Comparison of ENCODE assay signal across 9 cellular contexts in the genomic region with DNA sequence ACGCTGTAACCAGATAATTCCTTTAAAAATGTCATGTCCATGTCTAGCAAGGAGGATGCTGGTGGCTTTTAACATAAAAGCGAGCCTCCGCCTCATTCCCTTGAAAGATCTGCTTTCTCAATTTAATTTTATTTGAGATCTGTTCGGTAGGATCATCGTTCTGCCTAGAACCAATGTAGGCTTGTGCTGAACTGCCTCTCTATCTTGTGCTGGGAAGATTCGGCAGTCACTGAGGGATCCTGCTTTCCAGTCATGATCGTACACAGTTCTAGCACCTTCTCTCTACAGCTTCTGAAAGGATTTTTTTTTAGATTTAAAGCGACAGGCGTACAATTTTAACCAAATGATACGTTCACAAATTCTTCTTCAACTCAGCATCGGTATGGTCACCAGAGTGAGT. TPM values are rescaled to one million over a fixed set of nuclear protein-coding genes. Genes with fewer than 3 reads are reported as not detected.
DNase-seq lines count a peak whose midpoint lies in the region; ATAC-seq, FAIRE-seq and TF ChIP-seq lines count a peak whose summit lies in the region.
"Had no signal": no experiment of that assay in that cellular context is flagged by ENCODE, and none has a peak within 500 bp of the region (broad histone marks: within the 10 kb centered on the region; RNA-seq: fewer than 3 reads in every experiment).

No MANE protein-coding gene starts in this region.

- H2AFZ ChIP-seq in astrocyte (ENCODE audit: low read depth, low read length) (peak overlapping the region; percentile 89), hepatocyte (peak overlapping the region; percentile 31)

- no peaks in the 10 kb centered on the region for H3K27me3 Mint-ChIP-seq in astrocyte (ENCODE audit: low read depth, unreplicated experiment)

- H3K9me3 Mint-ChIP-seq in astrocyte (ENCODE audit: unreplicated experiment): no peaks in the 10 kb centered on the region

- DNase-seq in HCEC 1CT: peak; percentile 33
- DNase-seq in astrocyte (ENCODE audit: low read depth): peak; percentile 38
- peak; percentile 18 for DNase-seq in hepatocyte (ENCODE audit: low spot score)
- no peak for DNase-seq in RPMI8226
- no peak for DNase-seq in T1000 (lab: John Stamatoyannopoulos, UW)
- DNase-seq in GM12891 (ENCODE audit: insufficient read length, low spot score): no peak

- H3K4me3 ChIP-seq in astrocyte (ENCODE audit: insufficient read depth, low read depth, low read length): peak overlapping the region; percentile 67
- peak overlapping the region; percentile 4 for H3K4me3 ChIP-seq in hepatocyte
- peak overlapping the region; percentile 67 for H3K4me3 ChIP-seq in skeletal muscle satellite cell (ENCODE audit: low read length)

- WGBS in hepatocyte (ENCODE audit: low lambda C conversion rate, missing lambda C conversion rate): 59% methylated on average over 11 of the region's 11 CpGs

- H3K36me3 Mint-ChIP-seq in astrocyte (ENCODE audit: low read depth, unreplicated experiment): no peaks in the 10 kb centered on the region

- H3K27me3 ChIP-seq in astrocyte (ENCODE audit: insufficient read depth, low read length) (no peaks in the 10 kb centered on the region), hepatocyte (no peaks in the 10 kb centered on the region), skeletal muscle satellite cell (ENCODE audit: control insufficient read depth, insufficient read depth, low read length) (no peaks in the 10 kb centered on the region)

- FAIRE-seq in astrocyte (lab: Jason Lieb, UNC) (no peak), GM12891 (lab: Jason Lieb, UNC) (no peak)
- FAIRE-seq: colon had no signal

- H3K27ac ChIP-seq in astrocyte (ENCODE audit: low read depth, low read length) (peak overlapping the region; percentile 85), hepatocyte (peak overlapping the region; percentile 86)

- H3K79me2 ChIP-seq in astrocyte (ENCODE audit: insufficient read depth, low read length) (peaks cover 9% of the 10 kb centered on the region), hepatocyte (peaks cover 14% of the 10 kb centered on the region)

- peak overlapping the region; percentile 85 for H3K9ac ChIP-seq in astrocyte (ENCODE audit: low read length)
- peak overlapping the region; percentile 85 for H3K9ac ChIP-seq in skeletal muscle satellite cell (ENCODE audit: low read depth, low read length)

- no peak for ATAC-seq in GM18858 (IDR thresholded peaks at IDR 0.05; ENCODE audit: unreplicated experiment)

- H3K4me1 ChIP-seq in astrocyte (ENCODE audit: insufficient read depth, low read length): peaks cover 30% of the 10 kb centered on the region
- H3K4me1 ChIP-seq in hepatocyte (ENCODE audit: insufficient read depth): no peaks in the 10 kb centered on the region
- peaks cover 35% of the 10 kb centered on the region for H3K4me1 ChIP-seq in skeletal muscle satellite cell (ENCODE audit: control insufficient read depth, insufficient read depth, low read length)

- TF ChIP-seq POLR2A in GM12891 (IDR thresholded peaks at IDR 0.05; ENCODE audit: low read depth, low read length): no peak

- H3K9me2 ChIP-seq in hepatocyte (replicated peaks; ENCODE audit: insufficient read depth): no peaks in the 10 kb centered on the region

- no peaks in the 10 kb centered on the region for H4K20me1 ChIP-seq in astrocyte (ENCODE audit: insufficient read depth, low read length)
- no peaks in the 10 kb centered on the region for H4K20me1 ChIP-seq in hepatocyte (ENCODE audit: insufficient read depth, poor library complexity, severe bottlenecking)

- H3K27ac Mint-ChIP-seq in astrocyte (ENCODE audit: unreplicated experiment): peak overlapping the region; percentile 90

- H3K4me3 Mint-ChIP-seq in astrocyte (ENCODE audit: unreplicated experiment): peak overlapping the region; percentile 69

- peaks cover 22% of the 10 kb centered on the region for H3K4me1 Mint-ChIP-seq in astrocyte (ENCODE audit: low read depth, unreplicated experiment)

- peak overlapping the region; percentile 89 for H3K4me2 ChIP-seq in astrocyte (ENCODE audit: low read length)
- peak overlapping the region; percentile 72 for H3K4me2 ChIP-seq in hepatocyte
- H3K4me2 ChIP-seq in skeletal muscle satellite cell (ENCODE audit: low read length): peak overlapping the region; percentile 92

- H3K9me3 ChIP-seq in astrocyte (ENCODE audit: insufficient read depth, low read depth, low read length): no peaks in the 10 kb centered on the region
- H3K9me3 ChIP-seq in hepatocyte (ENCODE audit: low read depth): no peaks in the 10 kb centered on the region
- no peaks in the 10 kb centered on the region for H3K9me3 ChIP-seq in skeletal muscle satellite cell (replicated peaks; ENCODE audit: low read length)

- TF ChIP-seq CTCF in astrocyte (IDR thresholded peaks at IDR 0.05; ENCODE audit: insufficient read depth, low read depth, low read length): no peak
- no peak for TF ChIP-seq CTCF in hepatocyte (IDR thresholded peaks at IDR 0.05; ENCODE audit: poor library complexity)

- H3K36me3 ChIP-seq in astrocyte (ENCODE audit: insufficient read depth, low read length) (peaks cover 4% of the 10 kb centered on the region), hepatocyte (replicated peaks; ENCODE audit: insufficient read depth, low read depth) (no peaks in the 10 kb centered on the region), skeletal muscle satellite cell (ENCODE audit: insufficient read depth, low read length) (no peaks in the 10 kb centered on the region)

TF ChIP-seq in GM12891, 5 proteins besides CTCF, POLR2A, EP300 and RAD21:
- TF ChIP-seq PAX5 (IDR thresholded peaks at IDR 0.05; ENCODE audit: insufficient read depth, low read length, severe bottlenecking) (no peak), POU2F2 (IDR thresholded peaks at IDR 0.05; ENCODE audit: low read depth, low read length) (no peak), SPI1 (IDR thresholded peaks at IDR 0.05; ENCODE audit: low read depth, low read length) (no peak), TAF1 (IDR thresholded peaks at IDR 0.05; ENCODE audit: low read depth, low read length) (no peak), POLR2AphosphoS5 (IDR thresholded peaks at IDR 0.05; ENCODE audit: low read depth, low read length) (no peak)

RNA-seq across cellular contexts. Expression of a gene that starts 54.3 kb away (rescaled TPM):
- total RNA-seq in astrocyte (127 and 160 TPM in 2 replicates), hepatocyte (551 and 598 TPM in 2 replicates)
- polyA plus RNA-seq in hepatocyte: 580 and 685 TPM in 2 replicates
- 109 and 111 TPM in 2 replicates for total RNA-seq in skeletal muscle satellite cell (2012; rRNA removed)
- polyA plus RNA-seq in GM12891 (2012; ENCODE audit: low read depth, missing spikeins): 175 TPM

Comparison
In these comparisons a context has a peak if more than half of its experiments do, and no peak if none do; other contexts are left out.
1. DNase-seq: peak in HCEC 1CT (single experiment), astrocyte (single experiment) and hepatocyte (single experiment); none in RPMI8226 (single experiment), T1000 (single experiment) and GM12891 (single experiment).
2. H3K4me3 ChIP-seq: peak in every context shown above with its lines; median percentile 67 in astrocyte; 67 in skeletal muscle satellite cell; 4 in hepatocyte.
3. Peak in every context shown above with its lines, with median percentiles within 50 percentile points of each other: H3K4me2 ChIP-seq.